1 cellular context compared by ENCODE assay signal in the genomic region with DNA sequence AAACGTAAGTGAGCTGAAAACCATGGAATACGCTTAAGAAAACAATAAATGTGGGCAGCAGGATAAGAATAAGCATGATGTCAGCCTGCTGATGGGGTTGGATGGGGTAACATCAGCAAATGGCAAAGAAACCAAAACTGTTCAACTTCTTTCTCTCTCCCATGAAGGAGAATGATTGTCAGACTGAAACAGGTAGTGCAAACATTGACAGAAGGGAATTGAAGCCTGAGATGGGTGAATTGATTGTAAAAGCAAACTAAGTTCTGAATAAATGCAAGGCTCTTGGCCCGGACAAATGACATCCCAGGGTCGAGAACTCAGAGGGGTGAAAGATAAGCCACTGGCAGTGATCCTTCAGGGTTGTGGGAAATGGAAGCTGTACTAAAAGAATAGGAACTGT.
TF ChIP-seq lines count a peak whose summit lies in the region.

No MANE protein-coding gene starts in this region.

TF ChIP-seq in GM12878, 131 proteins besides CTCF, POLR2A, EP300 and RAD21 (continued from another document and continues in another):
- TF ChIP-seq NFIC (IDR thresholded peaks at IDR 0.05; ENCODE audit: low read depth, low read length): peak; percentile 73
- TF ChIP-seq ZSCAN29 (IDR thresholded peaks at IDR 0.05): no peak
- TF ChIP-seq ATF7 (IDR thresholded peaks at IDR 0.05; ENCODE audit: low read depth): peak; percentile 80
- TF ChIP-seq, protein P1, sequence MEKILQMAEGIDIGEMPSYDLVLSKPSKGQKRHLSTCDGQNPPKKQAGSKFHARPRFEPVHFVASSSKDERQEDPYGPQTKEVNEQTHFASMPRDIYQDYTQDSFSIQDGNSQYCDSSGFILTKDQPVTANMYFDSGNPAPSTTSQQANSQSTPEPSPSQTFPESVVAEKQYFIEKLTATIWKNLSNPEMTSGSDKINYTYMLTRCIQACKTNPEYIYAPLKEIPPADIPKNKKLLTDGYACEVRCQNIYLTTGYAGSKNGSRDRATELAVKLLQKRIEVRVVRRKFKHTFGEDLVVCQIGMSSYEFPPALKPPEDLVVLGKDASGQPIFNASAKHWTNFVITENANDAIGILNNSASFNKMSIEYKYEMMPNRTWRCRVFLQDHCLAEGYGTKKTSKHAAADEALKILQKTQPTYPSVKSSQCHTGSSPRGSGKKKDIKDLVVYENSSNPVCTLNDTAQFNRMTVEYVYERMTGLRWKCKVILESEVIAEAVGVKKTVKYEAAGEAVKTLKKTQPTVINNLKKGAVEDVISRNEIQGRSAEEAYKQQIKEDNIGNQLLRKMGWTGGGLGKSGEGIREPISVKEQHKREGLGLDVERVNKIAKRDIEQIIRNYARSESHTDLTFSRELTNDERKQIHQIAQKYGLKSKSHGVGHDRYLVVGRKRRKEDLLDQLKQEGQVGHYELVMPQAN (conservative IDR thresholded peaks at IDR 0.05): no peak
- TF ChIP-seq POLR2AphosphoS5 (IDR thresholded peaks at IDR 0.05; ENCODE audit: low read length): no peak
- no peak for TF ChIP-seq TCF3 (IDR thresholded peaks at IDR 0.05; ENCODE audit: borderline replicate concordance, insufficient read depth, low read depth, low read length)
- peak; percentile 36; the same call in 1 of the 2 replicates for TF ChIP-seq JUNB (IDR thresholded peaks at IDR 0.05)
- no peak for TF ChIP-seq GATAD2B (conservative IDR thresholded peaks at IDR 0.05; ENCODE audit: low read depth)
- TF ChIP-seq, protein P2, sequence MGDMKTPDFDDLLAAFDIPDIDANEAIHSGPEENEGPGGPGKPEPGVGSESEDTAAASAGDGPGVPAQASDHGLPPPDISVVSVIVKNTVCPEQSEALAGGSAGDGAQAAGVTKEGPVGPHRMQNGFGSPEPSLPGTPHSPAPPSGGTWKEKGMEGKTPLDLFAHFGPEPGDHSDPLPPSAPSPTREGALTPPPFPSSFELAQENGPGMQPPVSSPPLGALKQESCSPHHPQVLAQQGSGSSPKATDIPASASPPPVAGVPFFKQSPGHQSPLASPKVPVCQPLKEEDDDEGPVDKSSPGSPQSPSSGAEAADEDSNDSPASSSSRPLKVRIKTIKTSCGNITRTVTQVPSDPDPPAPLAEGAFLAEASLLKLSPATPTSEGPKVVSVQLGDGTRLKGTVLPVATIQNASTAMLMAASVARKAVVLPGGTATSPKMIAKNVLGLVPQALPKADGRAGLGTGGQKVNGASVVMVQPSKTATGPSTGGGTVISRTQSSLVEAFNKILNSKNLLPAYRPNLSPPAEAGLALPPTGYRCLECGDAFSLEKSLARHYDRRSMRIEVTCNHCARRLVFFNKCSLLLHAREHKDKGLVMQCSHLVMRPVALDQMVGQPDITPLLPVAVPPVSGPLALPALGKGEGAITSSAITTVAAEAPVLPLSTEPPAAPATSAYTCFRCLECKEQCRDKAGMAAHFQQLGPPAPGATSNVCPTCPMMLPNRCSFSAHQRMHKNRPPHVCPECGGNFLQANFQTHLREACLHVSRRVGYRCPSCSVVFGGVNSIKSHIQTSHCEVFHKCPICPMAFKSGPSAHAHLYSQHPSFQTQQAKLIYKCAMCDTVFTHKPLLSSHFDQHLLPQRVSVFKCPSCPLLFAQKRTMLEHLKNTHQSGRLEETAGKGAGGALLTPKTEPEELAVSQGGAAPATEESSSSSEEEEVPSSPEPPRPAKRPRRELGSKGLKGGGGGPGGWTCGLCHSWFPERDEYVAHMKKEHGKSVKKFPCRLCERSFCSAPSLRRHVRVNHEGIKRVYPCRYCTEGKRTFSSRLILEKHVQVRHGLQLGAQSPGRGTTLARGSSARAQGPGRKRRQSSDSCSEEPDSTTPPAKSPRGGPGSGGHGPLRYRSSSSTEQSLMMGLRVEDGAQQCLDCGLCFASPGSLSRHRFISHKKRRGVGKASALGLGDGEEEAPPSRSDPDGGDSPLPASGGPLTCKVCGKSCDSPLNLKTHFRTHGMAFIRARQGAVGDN (IDR thresholded peaks at IDR 0.05): peak; percentile 36; the same call in 1 of the 2 replicates
- no peak for TF ChIP-seq ZZZ3 (IDR thresholded peaks at IDR 0.05; ENCODE audit: control insufficient read depth, insufficient read length, low read depth)
- TF ChIP-seq ZNF384 (IDR thresholded peaks at IDR 0.05; ENCODE audit: borderline replicate concordance, low read depth, low read length): no peak
- TF ChIP-seq SMARCA5 (IDR thresholded peaks at IDR 0.05): no peak
- TF ChIP-seq, protein P3, sequence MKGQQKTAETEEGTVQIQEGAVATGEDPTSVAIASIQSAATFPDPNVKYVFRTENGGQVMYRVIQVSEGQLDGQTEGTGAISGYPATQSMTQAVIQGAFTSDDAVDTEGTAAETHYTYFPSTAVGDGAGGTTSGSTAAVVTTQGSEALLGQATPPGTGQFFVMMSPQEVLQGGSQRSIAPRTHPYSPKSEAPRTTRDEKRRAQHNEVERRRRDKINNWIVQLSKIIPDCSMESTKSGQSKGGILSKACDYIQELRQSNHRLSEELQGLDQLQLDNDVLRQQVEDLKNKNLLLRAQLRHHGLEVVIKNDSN (IDR thresholded peaks at IDR 0.05; ENCODE audit: borderline replicate concordance, extremely low read length, insufficient read depth, low read depth, low read length): no peak
- 0 out of 2 replicates have a peak, but pooled peaks have one; percentile 20 for TF ChIP-seq CREM (IDR thresholded peaks at IDR 0.05; ENCODE audit: low read depth)
- TF ChIP-seq IKZF1 (conservative IDR thresholded peaks at IDR 0.05): peak; percentile 16; the same call in 1 of the 2 replicates
- TF ChIP-seq CHD4 (IDR thresholded peaks at IDR 0.05): no peak
- TF ChIP-seq, protein P4, sequence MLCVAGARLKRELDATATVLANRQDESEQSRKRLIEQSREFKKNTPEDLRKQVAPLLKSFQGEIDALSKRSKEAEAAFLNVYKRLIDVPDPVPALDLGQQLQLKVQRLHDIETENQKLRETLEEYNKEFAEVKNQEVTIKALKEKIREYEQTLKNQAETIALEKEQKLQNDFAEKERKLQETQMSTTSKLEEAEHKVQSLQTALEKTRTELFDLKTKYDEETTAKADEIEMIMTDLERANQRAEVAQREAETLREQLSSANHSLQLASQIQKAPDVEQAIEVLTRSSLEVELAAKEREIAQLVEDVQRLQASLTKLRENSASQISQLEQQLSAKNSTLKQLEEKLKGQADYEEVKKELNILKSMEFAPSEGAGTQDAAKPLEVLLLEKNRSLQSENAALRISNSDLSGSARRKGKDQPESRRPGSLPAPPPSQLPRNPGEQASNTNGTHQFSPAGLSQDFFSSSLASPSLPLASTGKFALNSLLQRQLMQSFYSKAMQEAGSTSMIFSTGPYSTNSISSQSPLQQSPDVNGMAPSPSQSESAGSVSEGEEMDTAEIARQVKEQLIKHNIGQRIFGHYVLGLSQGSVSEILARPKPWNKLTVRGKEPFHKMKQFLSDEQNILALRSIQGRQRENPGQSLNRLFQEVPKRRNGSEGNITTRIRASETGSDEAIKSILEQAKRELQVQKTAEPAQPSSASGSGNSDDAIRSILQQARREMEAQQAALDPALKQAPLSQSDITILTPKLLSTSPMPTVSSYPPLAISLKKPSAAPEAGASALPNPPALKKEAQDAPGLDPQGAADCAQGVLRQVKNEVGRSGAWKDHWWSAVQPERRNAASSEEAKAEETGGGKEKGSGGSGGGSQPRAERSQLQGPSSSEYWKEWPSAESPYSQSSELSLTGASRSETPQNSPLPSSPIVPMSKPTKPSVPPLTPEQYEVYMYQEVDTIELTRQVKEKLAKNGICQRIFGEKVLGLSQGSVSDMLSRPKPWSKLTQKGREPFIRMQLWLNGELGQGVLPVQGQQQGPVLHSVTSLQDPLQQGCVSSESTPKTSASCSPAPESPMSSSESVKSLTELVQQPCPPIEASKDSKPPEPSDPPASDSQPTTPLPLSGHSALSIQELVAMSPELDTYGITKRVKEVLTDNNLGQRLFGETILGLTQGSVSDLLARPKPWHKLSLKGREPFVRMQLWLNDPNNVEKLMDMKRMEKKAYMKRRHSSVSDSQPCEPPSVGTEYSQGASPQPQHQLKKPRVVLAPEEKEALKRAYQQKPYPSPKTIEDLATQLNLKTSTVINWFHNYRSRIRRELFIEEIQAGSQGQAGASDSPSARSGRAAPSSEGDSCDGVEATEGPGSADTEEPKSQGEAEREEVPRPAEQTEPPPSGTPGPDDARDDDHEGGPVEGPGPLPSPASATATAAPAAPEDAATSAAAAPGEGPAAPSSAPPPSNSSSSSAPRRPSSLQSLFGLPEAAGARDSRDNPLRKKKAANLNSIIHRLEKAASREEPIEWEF (IDR thresholded peaks at IDR 0.05; ENCODE audit: insufficient replicate concordance, low read depth, low read length): no peak
- TF ChIP-seq STAT1 (conservative IDR thresholded peaks at IDR 0.05): no peak
- TF ChIP-seq, protein P5, sequence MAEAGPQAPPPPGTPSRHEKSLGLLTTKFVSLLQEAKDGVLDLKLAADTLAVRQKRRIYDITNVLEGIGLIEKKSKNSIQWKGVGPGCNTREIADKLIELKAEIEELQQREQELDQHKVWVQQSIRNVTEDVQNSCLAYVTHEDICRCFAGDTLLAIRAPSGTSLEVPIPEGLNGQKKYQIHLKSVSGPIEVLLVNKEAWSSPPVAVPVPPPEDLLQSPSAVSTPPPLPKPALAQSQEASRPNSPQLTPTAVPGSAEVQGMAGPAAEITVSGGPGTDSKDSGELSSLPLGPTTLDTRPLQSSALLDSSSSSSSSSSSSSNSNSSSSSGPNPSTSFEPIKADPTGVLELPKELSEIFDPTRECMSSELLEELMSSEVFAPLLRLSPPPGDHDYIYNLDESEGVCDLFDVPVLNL (IDR thresholded peaks at IDR 0.05; ENCODE audit: low read depth, low read length): no peak
- TF ChIP-seq TARDBP (IDR thresholded peaks at IDR 0.05; ENCODE audit: borderline replicate concordance): no peak
- 0 out of 2 replicates have a peak, but pooled peaks have one; percentile 44 for TF ChIP-seq CREB1 (IDR thresholded peaks at IDR 0.05; ENCODE audit: low read depth)
- 0 out of 2 replicates have a peak, but pooled peaks have one; percentile 26 for TF ChIP-seq MEF2A (IDR thresholded peaks at IDR 0.05; ENCODE audit: insufficient read depth, low read depth, low read length)
- TF ChIP-seq SRF (IDR thresholded peaks at IDR 0.05; ENCODE audit: low read depth in 2 of 2, low read length in 2 of 2): no peak
- no peak for TF ChIP-seq PML (IDR thresholded peaks at IDR 0.05; ENCODE audit: low read length)
- TF ChIP-seq ZBED1 (IDR thresholded peaks at IDR 0.05; ENCODE audit: borderline replicate concordance): no peak
- TF ChIP-seq IKZF2 (IDR thresholded peaks at IDR 0.05): peak; percentile 31 to 50; a peak in 1 of 4 replicates
- no peak for TF ChIP-seq ZNF622 (IDR thresholded peaks at IDR 0.05)
- TF ChIP-seq YY1 (IDR thresholded peaks at IDR 0.05; ENCODE audit: low read depth, low read length): no peak
- TF ChIP-seq SPI1 (IDR thresholded peaks at IDR 0.05; ENCODE audit: borderline replicate concordance, insufficient read depth, low read depth, low read length): peak; percentile 36; the same call in 1 of the 2 replicates
- TF ChIP-seq, protein P6, sequence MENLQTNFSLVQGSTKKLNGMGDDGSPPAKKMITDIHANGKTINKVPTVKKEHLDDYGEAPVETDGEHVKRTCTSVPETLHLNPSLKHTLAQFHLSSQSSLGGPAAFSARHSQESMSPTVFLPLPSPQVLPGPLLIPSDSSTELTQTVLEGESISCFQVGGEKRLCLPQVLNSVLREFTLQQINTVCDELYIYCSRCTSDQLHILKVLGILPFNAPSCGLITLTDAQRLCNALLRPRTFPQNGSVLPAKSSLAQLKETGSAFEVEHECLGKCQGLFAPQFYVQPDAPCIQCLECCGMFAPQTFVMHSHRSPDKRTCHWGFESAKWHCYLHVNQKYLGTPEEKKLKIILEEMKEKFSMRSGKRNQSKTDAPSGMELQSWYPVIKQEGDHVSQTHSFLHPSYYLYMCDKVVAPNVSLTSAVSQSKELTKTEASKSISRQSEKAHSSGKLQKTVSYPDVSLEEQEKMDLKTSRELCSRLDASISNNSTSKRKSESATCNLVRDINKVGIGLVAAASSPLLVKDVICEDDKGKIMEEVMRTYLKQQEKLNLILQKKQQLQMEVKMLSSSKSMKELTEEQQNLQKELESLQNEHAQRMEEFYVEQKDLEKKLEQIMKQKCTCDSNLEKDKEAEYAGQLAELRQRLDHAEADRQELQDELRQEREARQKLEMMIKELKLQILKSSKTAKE (IDR thresholded peaks at IDR 0.05; ENCODE audit: low read depth, poor library complexity, severe bottlenecking): no peak
- no peak for TF ChIP-seq MYC (IDR thresholded peaks at IDR 0.05; ENCODE audit: insufficient read depth, insufficient read length, insufficient replicate concordance, low read length, severe bottlenecking)
- TF ChIP-seq RCOR1 (conservative IDR thresholded peaks at IDR 0.05; ENCODE audit: low read depth, low read length): no peak
- TF ChIP-seq, protein P7, sequence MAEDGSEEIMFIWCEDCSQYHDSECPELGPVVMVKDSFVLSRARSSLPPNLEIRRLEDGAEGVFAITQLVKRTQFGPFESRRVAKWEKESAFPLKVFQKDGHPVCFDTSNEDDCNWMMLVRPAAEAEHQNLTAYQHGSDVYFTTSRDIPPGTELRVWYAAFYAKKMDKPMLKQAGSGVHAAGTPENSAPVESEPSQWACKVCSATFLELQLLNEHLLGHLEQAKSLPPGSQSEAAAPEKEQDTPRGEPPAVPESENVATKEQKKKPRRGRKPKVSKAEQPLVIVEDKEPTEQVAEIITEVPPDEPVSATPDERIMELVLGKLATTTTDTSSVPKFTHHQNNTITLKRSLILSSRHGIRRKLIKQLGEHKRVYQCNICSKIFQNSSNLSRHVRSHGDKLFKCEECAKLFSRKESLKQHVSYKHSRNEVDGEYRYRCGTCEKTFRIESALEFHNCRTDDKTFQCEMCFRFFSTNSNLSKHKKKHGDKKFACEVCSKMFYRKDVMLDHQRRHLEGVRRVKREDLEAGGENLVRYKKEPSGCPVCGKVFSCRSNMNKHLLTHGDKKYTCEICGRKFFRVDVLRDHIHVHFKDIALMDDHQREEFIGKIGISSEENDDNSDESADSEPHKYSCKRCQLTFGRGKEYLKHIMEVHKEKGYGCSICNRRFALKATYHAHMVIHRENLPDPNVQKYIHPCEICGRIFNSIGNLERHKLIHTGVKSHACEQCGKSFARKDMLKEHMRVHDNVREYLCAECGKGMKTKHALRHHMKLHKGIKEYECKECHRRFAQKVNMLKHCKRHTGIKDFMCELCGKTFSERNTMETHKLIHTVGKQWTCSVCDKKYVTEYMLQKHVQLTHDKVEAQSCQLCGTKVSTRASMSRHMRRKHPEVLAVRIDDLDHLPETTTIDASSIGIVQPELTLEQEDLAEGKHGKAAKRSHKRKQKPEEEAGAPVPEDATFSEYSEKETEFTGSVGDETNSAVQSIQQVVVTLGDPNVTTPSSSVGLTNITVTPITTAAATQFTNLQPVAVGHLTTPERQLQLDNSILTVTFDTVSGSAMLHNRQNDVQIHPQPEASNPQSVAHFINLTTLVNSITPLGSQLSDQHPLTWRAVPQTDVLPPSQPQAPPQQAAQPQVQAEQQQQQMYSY (CRISPR knock-in tag; IDR thresholded peaks at IDR 0.05): no peak
- no peak for TF ChIP-seq PAX5 (IDR thresholded peaks at IDR 0.05; ENCODE audit: borderline replicate concordance, low read depth, low read length)
- TF ChIP-seq BCL11A (IDR thresholded peaks at IDR 0.05; ENCODE audit: low read depth, low read length): no peak
- no peak for TF ChIP-seq TBL1XR1 (IDR thresholded peaks at IDR 0.05; ENCODE audit: low read depth, low read length)
- no peak for TF ChIP-seq PAX8 (IDR thresholded peaks at IDR 0.05)
- no peak for TF ChIP-seq CBX3 (IDR thresholded peaks at IDR 0.05; ENCODE audit: borderline replicate concordance, low read depth)
